ENCODE assay signal across 9 cellular contexts in the genomic region with DNA sequence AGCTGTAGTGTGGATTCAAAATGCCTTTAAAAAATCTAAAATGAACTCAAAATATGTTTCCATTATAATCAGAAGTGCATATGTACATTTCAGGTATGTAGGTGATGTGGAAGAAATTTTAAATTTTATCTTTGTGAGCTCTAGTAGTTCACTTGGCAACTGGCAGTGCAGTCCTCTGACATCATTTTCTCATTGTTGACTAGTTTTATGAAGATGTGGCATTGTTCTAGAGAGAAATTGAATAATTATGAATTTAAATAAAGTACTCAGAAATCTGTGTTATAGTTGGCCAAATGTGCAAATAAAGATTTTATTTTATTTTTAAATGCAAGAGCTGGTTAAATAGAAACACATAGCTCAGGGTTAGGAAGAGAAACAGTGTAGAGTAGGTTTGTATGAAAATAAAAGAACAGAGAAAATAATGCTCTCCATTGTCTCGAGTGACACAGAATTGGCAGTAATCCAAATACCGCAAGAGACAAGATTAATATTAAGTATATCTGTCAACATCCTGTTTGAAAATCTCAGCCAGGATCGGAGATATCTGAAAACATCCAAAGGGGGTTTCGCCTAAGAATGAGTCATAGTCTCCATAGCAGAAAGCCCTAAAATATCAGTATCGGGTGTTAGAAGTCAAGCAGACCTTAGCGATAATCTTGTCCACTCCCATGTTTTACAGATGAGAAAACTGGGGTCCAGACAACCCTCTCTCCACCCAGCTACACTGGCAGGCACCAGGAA.
DNase-seq lines count a peak whose midpoint lies in the region; ATAC-seq, FAIRE-seq and TF ChIP-seq lines count a peak whose summit lies in the region.
"Had no signal": no experiment of that assay in that cellular context is flagged by ENCODE, and none has a peak within 500 bp of the region (broad histone marks: within the 10 kb centered on the region; RNA-seq: fewer than 3 reads in every experiment).

No MANE protein-coding gene starts in this region.

- no peak for TF ChIP-seq CTCF in fibroblast of pulmonary artery (IDR thresholded peaks at IDR 0.05; ENCODE audit: low read length, missing control alignments)

- DNase-seq in NCI-H82 (lab: John Stamatoyannopoulos, UW) (peak; percentile 47), NCI-H82 treated with DMSO at 0.1 percent for 48 hours (lab: John Stamatoyannopoulos, UW; ENCODE audit: unreplicated experiment) (no peak), RCC 7860 (ENCODE audit: low spot score) (peak; percentile 13), fibroblast of pulmonary artery (ENCODE audit: low read depth) (peak; percentile 79), T-helper 9 cell (no peak), GM19240 (ENCODE audit: insufficient read length, low spot score) (no peak)
- DNase-seq: naive B cell had no signal

- H3K4me3 ChIP-seq in fibroblast of pulmonary artery (replicated peaks; ENCODE audit: low read depth, low read length): no peak overlapping the region

- no peak for ATAC-seq in HG02642 (IDR thresholded peaks at IDR 0.05; ENCODE audit: poor library complexity, unreplicated experiment)

- FAIRE-seq in RCC 7860 (lab: Jason Lieb, UNC): peak; percentile 40

- H3K27ac ChIP-seq in temporal lobe (ENCODE audit: low read depth, low read length): peak overlapping the region; percentile 55

Comparison
In these comparisons a context has a peak if more than half of its experiments do, and no peak if none do; other contexts are left out.
1. DNase-seq: peak in NCI-H82 (single experiment), RCC 7860 (single experiment) and fibroblast of pulmonary artery (single experiment); none in NCI-H82 treated with DMSO at 0.1 percent for 48 hours (single experiment), T-helper 9 cell (single experiment) and GM19240 (single experiment).